ENCODE assay signal across 1 cellular context in genomic region chr1:159933347-159933746, GRCh38.
TF ChIP-seq lines count a peak whose summit lies in the region.

No MANE protein-coding gene starts in this region.

TF ChIP-seq in H1, 55 proteins besides CTCF, POLR2A, EP300 and RAD21:
- TF ChIP-seq NRF1 (IDR thresholded peaks at IDR 0.05; ENCODE audit: low read depth, low read length) (no peak), EGR1 (IDR thresholded peaks at IDR 0.05; ENCODE audit: borderline replicate concordance, low read depth, low read length) (no peak), EZH2 (IDR thresholded peaks at IDR 0.05; ENCODE audit: low read depth, low read length, severe bottlenecking) (no peak), ATF2 (IDR thresholded peaks at IDR 0.05; ENCODE audit: low read length) (no peak), USF2 (IDR thresholded peaks at IDR 0.05; ENCODE audit: low read length) (no peak), POLR2AphosphoS5 (IDR thresholded peaks at IDR 0.05; ENCODE audit: low read depth, low read length) (no peak), KDM4A (IDR thresholded peaks at IDR 0.05; ENCODE audit: low read depth, low read length, severe bottlenecking) (no peak), NANOG (IDR thresholded peaks at IDR 0.05; ENCODE audit: insufficient read depth, low read depth, low read length, poor library complexity, severe bottlenecking) (no peak)
